Comparison of ENCODE assay signal across 1 cellular context in genomic region chr11:67060111-67060522, GRCh38.
TF ChIP-seq lines count a peak whose summit lies in the region.

No MANE protein-coding gene starts in this region.

TF ChIP-seq in WTC11, 78 proteins besides CTCF, POLR2A, EP300 and RAD21:
- TF ChIP-seq ZNF281 (CRISPR knock-in tag; IDR thresholded peaks at IDR 0.05) (no peak), ZMAT4 (CRISPR knock-in tag; IDR thresholded peaks at IDR 0.05) (no peak), ZNF138 (CRISPR knock-in tag; conservative IDR thresholded peaks at IDR 0.05) (no peak), ERG (CRISPR knock-in tag; IDR thresholded peaks at IDR 0.05) (no peak), ZNF425 (CRISPR knock-in tag; conservative IDR thresholded peaks at IDR 0.05) (no peak), GTF2I (CRISPR knock-in tag; conservative IDR thresholded peaks at IDR 0.05) (no peak), E2F5 (CRISPR knock-in tag; IDR thresholded peaks at IDR 0.05) (no peak)
